ENCODE assay signal across 28 cellular contexts in genomic region chr4:123301942-123302341, GRCh38.
"Had no signal": no experiment of that assay in that cellular context is flagged by ENCODE, and none has a peak within 500 bp of the region (broad histone marks: within the 10 kb centered on the region; RNA-seq: fewer than 3 reads in every experiment).

No MANE protein-coding gene starts in this region.

- H3K36me3 ChIP-seq: adrenal gland, ascending aorta, brain microvascular endothelial cell, left ventricle myocardium inferior, stomach, suprapubic skin, transverse colon had no signal

- H3K27ac Mint-ChIP-seq: activated B cell treated with CpG ODN at 0.5 μM for 24 hours; activated naive CD8-positive, alpha-beta T cell; activated T-helper 2 cell treated with anti-CD3 and anti-CD28 coated beads, Interferon-gamma antibody, Interleukin-2, Interleukin-4, amounts not matched to agents 10 μg/mL and 5 μg/mL and 100 μg/mL, durations not matched to agents 14 hours and 24 hours and 36 hours; dendritic cell treated with granulocyte-macrophage colony-stimulating factor and Interleukin-4, amounts not matched to agents 40 ng/mL and 50 ng/mL, for 4 days; stimulated activated memory B cell treated with anti-CD40 and anti-IgM and Interleukin-4, amounts not matched to agents 10 μg/mL and 1 μg/mL and 100 μg/mL, for 72 hours had no signal

- H3K9me3 ChIP-seq: adrenal gland, ascending aorta, left ventricle myocardium inferior, stomach, suprapubic skin, transverse colon had no signal

- DNase-seq: activated B cell treated with CpG ODN at 0.5 μM for 24 hours; activated CD4-positive, alpha-beta T cell treated with anti-CD3 and anti-CD28 coated beads for 4 hours; activated CD4-positive, alpha-beta T cell treated with anti-CD3 and anti-CD28 coated beads, Interleukin-2, amount 50 U/mL, for 48 hours; activated CD8-positive, alpha-beta memory T cell treated with anti-CD3 and anti-CD28 coated beads, Interleukin-2, amount 50 U/mL, for 48 hours; activated naive CD4-positive, alpha-beta T cell; activated T-cell treated with anti-CD3 and anti-CD28 coated beads, Interleukin-2, amount 50 U/mL, for 4 hours; adrenal gland; brain microvascular endothelial cell; caudate nucleus; effector CD4-positive, alpha-beta T cell; hippocampal formation; left ventricle myocardium inferior; mammary epithelial cell; midbrain; posterior cingulate gyrus; small intestine; stimulated activated CD4-positive, alpha-beta T cell treated with anti-CD3 and anti-CD28 coated beads, Interleukin-2, amount 100 ng/mL, for 24 hours; stomach; T-helper 1 cell; transverse colon had no signal

- H3K27me3 ChIP-seq: adrenal gland, ascending aorta, brain microvascular endothelial cell, stomach, suprapubic skin, transverse colon had no signal

- H3K4me3 Mint-ChIP-seq: activated B cell treated with CpG ODN at 0.5 μM for 24 hours; activated naive CD8-positive, alpha-beta T cell; activated T-cell treated with anti-CD3 and anti-CD28 coated beads, Interleukin-2, amount 50 U/mL, for 4 hours; dendritic cell treated with granulocyte-macrophage colony-stimulating factor and Interleukin-4, amounts not matched to agents 40 ng/mL and 50 ng/mL, for 4 days; natural killer cell treated with Interleukin-12 subunit alpha and Interleukin-12 subunit beta and Interleukin-15 and Interleukin-18, amount 100 ng/mL, for 72 hours; stimulated activated memory B cell treated with anti-CD40 and anti-IgM and Interleukin-4, amounts not matched to agents 10 μg/mL and 1 μg/mL and 100 μg/mL, for 72 hours had no signal

- ATAC-seq: activated T-cell treated with anti-CD3 and anti-CD28 coated beads, Interleukin-2, amount 50 U/mL, for 4 hours; sciatic nerve; stimulated activated memory B cell treated with anti-CD40 and anti-IgM and Interleukin-4, amounts not matched to agents 10 μg/mL and 1 μg/mL and 100 μg/mL, for 72 hours had no signal

- H3K4me3 ChIP-seq: adrenal gland, ascending aorta, left ventricle myocardium inferior, stomach, suprapubic skin, transverse colon had no signal

- H3K27me3 Mint-ChIP-seq: activated B cell treated with CpG ODN at 0.5 μM for 24 hours; activated naive CD8-positive, alpha-beta T cell; dendritic cell treated with granulocyte-macrophage colony-stimulating factor and Interleukin-4, amounts not matched to agents 40 ng/mL and 50 ng/mL, for 4 days; natural killer cell treated with Interleukin-12 subunit alpha and Interleukin-12 subunit beta and Interleukin-15 and Interleukin-18, amount 100 ng/mL, for 72 hours; stimulated activated memory B cell treated with anti-CD40 and anti-IgM and Interleukin-4, amounts not matched to agents 10 μg/mL and 1 μg/mL and 100 μg/mL, for 72 hours had no signal

- H3K4me1 ChIP-seq: adrenal gland, transverse colon had no signal

- H3K9me3 Mint-ChIP-seq: activated B cell treated with CpG ODN at 0.5 μM for 24 hours; activated T-cell treated with anti-CD3 and anti-CD28 coated beads, Interleukin-2, amount 50 U/mL, for 4 hours; activated T-helper 2 cell treated with anti-CD3 and anti-CD28 coated beads, Interferon-gamma antibody, Interleukin-2, Interleukin-4, amounts not matched to agents 10 μg/mL and 5 μg/mL and 100 μg/mL, durations not matched to agents 14 hours and 24 hours and 36 hours; stimulated activated memory B cell treated with anti-CD40 and anti-IgM and Interleukin-4, amounts not matched to agents 10 μg/mL and 1 μg/mL and 100 μg/mL, for 72 hours had no signal

- H3K36me3 Mint-ChIP-seq: natural killer cell treated with Interleukin-12 subunit alpha and Interleukin-12 subunit beta and Interleukin-15 and Interleukin-18, amount 100 ng/mL, for 72 hours had no signal

- H3K27ac ChIP-seq: adrenal gland, ascending aorta, brain microvascular endothelial cell, left ventricle myocardium inferior, stomach, suprapubic skin, transverse colon had no signal
